In genomic region chr19:2495130-2495641, GRCh38 we compare ENCODE assay signal across 8 cellular contexts. TPM values are rescaled to one million over a fixed set of nuclear protein-coding genes. Genes with fewer than 3 reads are reported as not detected.
DNase-seq lines count a peak whose midpoint lies in the region; ATAC-seq and TF ChIP-seq lines count a peak whose summit lies in the region.

No MANE protein-coding gene starts in this region.

- no peaks in the 10 kb centered on the region for H3K9me3 Mint-ChIP-seq in CD4-positive, alpha-beta T cell
- H3K9me3 Mint-ChIP-seq in activated B cell treated with CpG ODN at 0.5 μM for 24 hours, result no peaks in the 10 kb centered on the region

- POLR2A ChIA-PET in CD4-positive, alpha-beta T cell (lab: Charles Lee), result interaction anchor here (0.7 to 6.0 kb wide), 3 partner anchors 18 to 144 kb away, joined by 4 to 47 read pairs (median 7); partner anchors contain the start of gene GADD45B
- POLR2A ChIA-PET in activated B cell treated with CpG ODN at 0.5 μM for 24 hours (lab: Charles Lee), result interaction anchor here (0.5 to 9.8 kb wide), 8 partner anchors 10 to 110 kb away, joined by 3 to 83 read pairs (median 4); partner anchors contain the start of gene GADD45B

- ATAC-seq in CD4-positive, alpha-beta T cell (ENCODE audit: poor library complexity), result peak; percentile 35
- ATAC-seq in HG03432 (IDR thresholded peaks at IDR 0.05; ENCODE audit: unreplicated experiment), result peak; percentile 8
- peak; percentile 6 for ATAC-seq in activated B cell treated with CpG ODN at 0.5 μM for 24 hours (ENCODE audit: low read depth)
- peak; percentile 36 for ATAC-seq in foreskin keratinocyte

- H3K4me1 ChIP-seq in foreskin keratinocyte, result peaks cover 9% of the 10 kb centered on the region

- no peak overlapping the region for H3K9ac ChIP-seq in neural cell (ENCODE audit: low read length)

- H3K4me1 Mint-ChIP-seq in CD4-positive, alpha-beta T cell (ENCODE audit: low read depth), result peaks cover 11% of the 10 kb centered on the region
- H3K4me1 Mint-ChIP-seq in activated B cell treated with CpG ODN at 0.5 μM for 24 hours, result peaks cover 40% of the 10 kb centered on the region

- no peaks in the 10 kb centered on the region for H3K36me3 Mint-ChIP-seq in CD4-positive, alpha-beta T cell (ENCODE audit: low read depth)
- H3K36me3 Mint-ChIP-seq in activated B cell treated with CpG ODN at 0.5 μM for 24 hours (ENCODE audit: low read depth), result no peaks in the 10 kb centered on the region

- no peaks in the 10 kb centered on the region for H3K9me2 ChIP-seq in neural cell (ENCODE audit: insufficient read depth, low read length)

- H3K27ac Mint-ChIP-seq in CD4-positive, alpha-beta T cell, result no peak overlapping the region
- H3K27ac Mint-ChIP-seq in activated B cell treated with CpG ODN at 0.5 μM for 24 hours, result no peak overlapping the region

- no peak for TF ChIP-seq CTCF in CD4-positive, alpha-beta T cell (IDR thresholded peaks at IDR 0.05)
- TF ChIP-seq CTCF in activated B cell treated with CpG ODN at 0.5 μM for 24 hours (IDR thresholded peaks at IDR 0.05), result no peak
- TF ChIP-seq CTCF in foreskin keratinocyte (conservative IDR thresholded peaks at IDR 0.05), result no peak
- TF ChIP-seq CTCF in neural cell (IDR thresholded peaks at IDR 0.05; ENCODE audit: poor library complexity, severe bottlenecking), result no peak

- DNase-seq in CD4-positive, alpha-beta T cell, result peak in 1 of 10 experiments; percentile 26
- DNase-seq in activated B cell treated with CpG ODN at 0.5 μM for 24 hours, result no peak
- peak in 1 of 2 donors; percentile 42 for DNase-seq in foreskin keratinocyte
- no peak for DNase-seq in occipital lobe (lab: John Stamatoyannopoulos, UW)
- DNase-seq in activated CD4-positive, CD25-positive, alpha-beta regulatory T cell (lab: John Stamatoyannopoulos, UW), result no peak
- DNase-seq in activated CD4-positive, CD25-positive, alpha-beta regulatory T cell treated with anti-CD3 and anti-CD28 coated beads, Interleukin-2, amount 50 U/mL, for 72 hours, result no peak

- intact Hi-C loops in CD4-positive, alpha-beta T cell (cut with DNase I, micrococcal nuclease), result no loop called here
- intact Hi-C loops in activated B cell treated with CpG ODN at 0.5 μM for 24 hours (cut with micrococcal nuclease), result loop anchor here (1.0 kb wide), 1 partner anchor 17 kb away; no protein-coding TSS in a partner anchor

- H3K79me2 ChIP-seq in neural cell (replicated peaks; ENCODE audit: insufficient read depth, low read length), result no peaks in the 10 kb centered on the region

- no peaks in the 10 kb centered on the region for H3K36me3 ChIP-seq in neural cell (ENCODE audit: insufficient read depth, low read length)

- H3K9me3 ChIP-seq in CD4-positive, alpha-beta T cell (ENCODE audit: control insufficient read depth, low read length), result no peaks in the 10 kb centered on the region
- no peaks in the 10 kb centered on the region for H3K9me3 ChIP-seq in neural cell (ENCODE audit: low read length)

- no peak for TF ChIP-seq RAD21 in neural cell (conservative IDR thresholded peaks at IDR 0.05)

- peaks cover 17% of the 10 kb centered on the region for H3K27me3 ChIP-seq in CD4-positive, alpha-beta T cell (ENCODE audit: control insufficient read depth, insufficient read depth, low read length)
- H3K27me3 ChIP-seq in foreskin keratinocyte, result no peaks in the 10 kb centered on the region
- peaks cover 13% of the 10 kb centered on the region for H3K27me3 ChIP-seq in neural cell (ENCODE audit: insufficient read depth, low read depth, low read length)

- no peak overlapping the region for H3K27ac ChIP-seq in CD4-positive, alpha-beta T cell (ENCODE audit: low read depth, low read length)
- H3K27ac ChIP-seq in foreskin keratinocyte (no peak overlapping the region), neural cell (ENCODE audit: low read length) (no peak overlapping the region)

- CTCF ChIA-PET in CD4-positive, alpha-beta T cell (lab: Charles Lee), result interaction anchor here (1.5 to 1.7 kb wide), 2 partner anchors 8 to 142 kb away, joined by 4 read pairs; no protein-coding TSS in a partner anchor
- CTCF ChIA-PET in activated B cell treated with CpG ODN at 0.5 μM for 24 hours (lab: Charles Lee), result interaction anchor here (0.5 to 1.0 kb wide), 2 partner anchors 116 to 476 kb away, joined by 3 to 4 read pairs; no protein-coding TSS in a partner anchor

- no peaks in the 10 kb centered on the region for H3F3A ChIP-seq in neural cell (ENCODE audit: insufficient read depth, low read length, poor library complexity, severe bottlenecking)

- H3K27me3 Mint-ChIP-seq in CD4-positive, alpha-beta T cell, result peaks cover 35% of the 10 kb centered on the region
- peaks cover 22% of the 10 kb centered on the region for H3K27me3 Mint-ChIP-seq in activated B cell treated with CpG ODN at 0.5 μM for 24 hours

- peak overlapping the region; percentile 52 for H3K4me3 ChIP-seq in neural cell (ENCODE audit: low read length)

- TF ChIP-seq EP300 in neural cell (conservative IDR thresholded peaks at IDR 0.05; ENCODE audit: poor library complexity, severe bottlenecking), result no peak

- H2AFZ ChIP-seq in neural cell (ENCODE audit: low read depth, low read length), result no peak overlapping the region

- peak overlapping the region; percentile 63 for H3K4me3 Mint-ChIP-seq in CD4-positive, alpha-beta T cell
- peak overlapping the region; percentile 72 for H3K4me3 Mint-ChIP-seq in activated B cell treated with CpG ODN at 0.5 μM for 24 hours

- no peak overlapping the region for H3K4me2 ChIP-seq in neural cell (ENCODE audit: low read length)

- no peaks in the 10 kb centered on the region for H4K20me1 ChIP-seq in neural cell (ENCODE audit: insufficient read depth)

TF ChIP-seq in neural cell, 6 proteins besides CTCF, POLR2A, EP300 and RAD21:
- TF ChIP-seq TAF1 (IDR thresholded peaks at IDR 0.05; ENCODE audit: low read depth) (no peak), POLR2AphosphoS5 (IDR thresholded peaks at IDR 0.05) (no peak), REST (IDR thresholded peaks at IDR 0.05; ENCODE audit: borderline replicate concordance) (no peak), MXI1 (conservative IDR thresholded peaks at IDR 0.05; ENCODE audit: poor library complexity, severe bottlenecking) (no peak)

RNA-seq across cellular contexts. Expression of gene GADD45B, which starts 19.3 kb away (rescaled TPM):
- 100 to 1,000 TPM; 284 to 285 TPM for total RNA-seq in CD4-positive, alpha-beta T cell
- total RNA-seq in activated B cell treated with CpG ODN at 0.5 μM for 24 hours, result 291 and 302 TPM in 2 replicates
- total RNA-seq in foreskin keratinocyte, result 39.5 and 40.9 TPM in 2 replicates
- 49.8 and 51.1 TPM in 2 replicates for polyA plus RNA-seq in foreskin keratinocyte
- 0.44 TPM in 1 of 2 replicates, not detected in the other for polyA plus RNA-seq in neural cell
- polyA minus RNA-seq in neural cell, result 1.9 and 2.2 TPM in 2 replicates
- 4.7 TPM for total RNA-seq in occipital lobe

RNA-seq across cellular contexts. Expression of gene LMNB2, which starts 38.4 kb away (rescaled TPM):
- 1 to 10 TPM; 9.7 to 10.0 TPM for total RNA-seq in CD4-positive, alpha-beta T cell
- total RNA-seq in activated B cell treated with CpG ODN at 0.5 μM for 24 hours, result 36.4 and 39.2 TPM in 2 replicates
- total RNA-seq in foreskin keratinocyte, result 134 and 170 TPM in 2 replicates
- polyA plus RNA-seq in foreskin keratinocyte, result 74.5 and 96.6 TPM in 2 replicates
- 44.1 and 48.8 TPM in 2 replicates for polyA plus RNA-seq in neural cell
- polyA minus RNA-seq in neural cell, result 57.9 and 71.6 TPM in 2 replicates
- 36.2 TPM for total RNA-seq in occipital lobe
